In the genomic region with DNA sequence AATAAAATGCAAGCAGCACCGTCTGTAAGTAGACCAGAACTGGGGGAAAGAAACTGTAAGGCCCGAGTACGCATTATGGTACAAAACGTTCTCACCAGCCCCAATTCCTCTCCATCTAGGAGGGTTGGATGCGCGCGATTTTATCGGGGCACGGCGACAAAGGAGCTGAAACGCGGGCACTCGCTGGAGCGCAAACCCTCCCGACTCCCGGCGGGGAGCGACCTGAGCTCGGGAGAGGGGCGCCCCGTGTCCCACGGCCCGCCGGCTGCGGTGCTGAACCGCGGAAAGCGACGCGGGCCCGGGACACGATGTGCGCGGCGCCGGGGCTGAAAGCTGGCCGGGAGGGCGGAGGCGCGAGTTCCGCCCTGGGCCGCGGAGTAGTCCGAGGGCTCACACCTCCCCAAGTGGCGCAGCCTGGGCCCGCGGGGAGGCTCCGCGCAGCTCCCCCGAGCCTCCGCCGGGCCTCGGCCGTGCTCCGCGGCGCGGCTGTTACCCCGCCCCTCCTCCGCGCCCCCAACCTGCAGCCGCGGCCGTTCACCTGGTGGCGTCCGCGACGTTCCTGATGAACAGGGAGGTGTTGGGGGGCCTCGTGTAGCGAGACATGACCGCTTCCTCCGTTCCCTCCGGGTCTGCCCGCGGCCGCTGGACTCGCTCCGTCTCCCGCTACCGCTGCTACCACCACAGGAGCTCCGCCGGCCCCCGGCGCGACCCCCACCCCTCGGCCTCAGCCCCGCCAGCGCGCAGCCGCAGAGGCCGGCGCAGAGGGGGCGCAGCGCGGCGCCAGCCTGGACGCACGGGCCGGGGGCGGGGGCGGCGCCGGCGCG, we compare ENCODE assay signal across 8 cellular contexts. TPM values are rescaled to one million over a fixed set of nuclear protein-coding genes. Genes with fewer than 3 reads are reported as not detected.
DNase-seq lines count a peak whose midpoint lies in the region; ATAC-seq and TF ChIP-seq lines count a peak whose summit lies in the region.

A gene (minus strand): TSS at position 787 of the 824 bp plus-strand sequence. CDS start 184 bp downstream, at position 603.

- peak; percentile 80 for ATAC-seq in GM21515 (IDR thresholded peaks at IDR 0.05; ENCODE audit: unreplicated experiment)
- ATAC-seq in lung (ENCODE audit: insufficient read depth, low FRiP score) = peak; percentile 86

- peaks cover 0 to 4% of the 10 kb centered on the region in 2 donors for H3K4me1 ChIP-seq in lung (ENCODE audit: control insufficient read depth in 2 of 2, insufficient read depth in 2 of 2, low read length in 2 of 2)

- 1% methylated on average over 78 to 105 of the region's 105 CpGs for WGBS in lung, 2 donors

- intact Hi-C loops in dorsolateral prefrontal cortex (cut with DNase I) = loop anchor here (5.0 kb wide), 1 partner anchor 35 kb away; a partner anchor contains a TSS

- H3K27me3 ChIP-seq in dorsolateral prefrontal cortex (no peaks in the 10 kb centered on the region), lung (ENCODE audit: control insufficient read depth, insufficient read depth) (no peaks in the 10 kb centered on the region)

- no peaks in the 10 kb centered on the region for H3K36me3 ChIP-seq in lung (ENCODE audit: control insufficient read depth in 2 of 2, insufficient read depth in 2 of 2, low read length in 2 of 2)

- H3K27ac ChIP-seq in dorsolateral prefrontal cortex (peak within 1 kb of the TSS in 37 of 59 donors; percentile 10 to 89 (median 60)), lung (ENCODE audit: low read depth in 1 of 2, low read length in 1 of 2) (no peak within 1 kb of the TSS)

- H3K4me3 ChIP-seq in LNCaP clone FGC (ENCODE audit: low read depth, low read length) (peak within 1 kb of the TSS; percentile 47), dorsolateral prefrontal cortex (peak within 1 kb of the TSS; percentile 62 to 88 (median 76)), lung (peak within 1 kb of the TSS; percentile 54)

- DNase-seq in DMS153 (lab: John Stamatoyannopoulos, UW) = peak; percentile 51
- DNase-seq in LNCaP clone FGC (ENCODE audit: low read depth) = no peak
- DNase-seq in activated CD4-positive, alpha-beta T cell treated with anti-CD3 and anti-CD28 coated beads for 4 hours = peak; percentile 23 to 29
- peak in 5 of 10 donors; percentile 22 to 55 (median 41) for DNase-seq in dorsolateral prefrontal cortex
- DNase-seq in lung (ENCODE audit: low spot score) = peak; percentile 39
- peak; percentile 16 to 19 for DNase-seq in stimulated activated CD8-positive, alpha-beta memory T cell treated with anti-CD3 and anti-CD28 coated beads, Interleukin-15, amount 100 ng/mL, for 48 hours (ENCODE audit: low read depth in 2 of 2)
- DNase-seq in cortex of kidney (lab: John Stamatoyannopoulos, UW) = no peak

- peaks cover 0 to 2% of the 10 kb centered on the region in 2 donors for H3K9me3 ChIP-seq in lung (ENCODE audit: control insufficient read depth in 2 of 2, insufficient read depth in 1 of 2, low read length in 1 of 2)

- TF ChIP-seq CTCF in LNCaP clone FGC (IDR thresholded peaks at IDR 0.05; ENCODE audit: control insufficient read depth, extremely low read depth, insufficient read depth) (no peak), dorsolateral prefrontal cortex (IDR thresholded peaks at IDR 0.05 in 54 of 56, conservative IDR thresholded peaks at IDR 0.05 in 2 of 56; ENCODE audit: low read depth in 1 of 56, partially characterized antibody in 56 of 56) (peak in 1 of 56 donors; percentile 13), lung (IDR thresholded peaks at IDR 0.05; ENCODE audit: control extremely low read depth, extremely low read depth) (no peak)

RNA-seq across cellular contexts. Expression of the gene that starts here (rescaled TPM):
- total RNA-seq in dorsolateral prefrontal cortex (10 to 100 TPM in 100 of 120 experiments, 1 to 10 TPM in 20; 5.9 to 23.4 (median 13.3) TPM), lung (1 to 10 TPM in 1 of 2 donors, under 1 TPM in 1; 0.49 to 4.0 TPM)
- polyA plus RNA-seq in lung = under 1 TPM; 0.55 to 0.79 TPM

Comparison
In these comparisons a context has a peak if more than half of its experiments do, and no peak if none do; other contexts are left out.
1. DNase-seq: peak in DMS153 (single experiment), activated CD4-positive, alpha-beta T cell treated with anti-CD3 and anti-CD28 coated beads for 4 hours (2 of 2), lung (single experiment) and stimulated activated CD8-positive, alpha-beta memory T cell treated with anti-CD3 and anti-CD28 coated beads, Interleukin-15, amount 100 ng/mL, for 48 hours (2 of 2); none in LNCaP clone FGC (single experiment) and cortex of kidney (single experiment).
2. H3K27ac ChIP-seq: peak in dorsolateral prefrontal cortex (37 of 59); none in lung (0 of 2).
3. Peak in every context shown above with its lines, with median percentiles within 50 percentile points of each other: H3K4me3 ChIP-seq.